In the genomic region with DNA sequence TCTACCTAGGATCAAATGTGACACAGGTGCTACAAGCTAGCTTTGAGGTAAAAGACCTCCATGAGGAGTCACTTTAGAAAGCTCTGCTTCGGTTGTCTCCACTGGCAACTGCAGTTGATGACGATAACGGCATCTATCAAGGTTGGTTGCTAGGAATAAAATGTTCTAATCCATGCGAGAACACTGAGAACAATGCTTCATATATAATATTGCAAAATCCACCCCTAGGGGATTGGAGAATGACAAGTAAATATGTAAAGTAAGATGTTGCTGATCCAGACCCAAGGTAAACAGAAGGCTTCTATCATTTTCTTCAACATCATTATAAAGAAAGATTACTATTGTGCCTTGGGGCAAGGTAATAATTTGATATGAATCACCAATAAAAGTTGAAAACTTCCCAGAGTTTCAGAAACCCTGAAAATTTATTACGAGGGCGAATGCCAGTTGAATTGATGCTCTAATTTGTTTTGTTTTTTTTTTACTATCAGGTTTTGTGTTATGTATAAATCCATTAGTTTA, we compare ENCODE assay signal across 21 cellular contexts.
"Had no signal": no experiment of that assay in that cellular context is flagged by ENCODE, and none has a peak within 500 bp of the region (broad histone marks: within the 10 kb centered on the region; RNA-seq: fewer than 3 reads in every experiment).

No MANE protein-coding gene starts in this region.

- DNase-seq: activated CD4-positive, alpha-beta T cell treated with anti-CD3 and anti-CD28 coated beads, Interleukin-2, amount 10 ng/mL, durations not matched to agents 24 days and 14 days; activated CD8-positive, alpha-beta memory T cell treated with anti-CD3 and anti-CD28 coated beads, Interleukin-2, amount 10 ng/mL, durations not matched to agents 7 days and 5 days; activated CD8-positive, alpha-beta T cell treated with anti-CD3 and anti-CD28 coated beads for 36 hours; activated effector memory CD4-positive, alpha-beta T cell treated with anti-CD3 and anti-CD28 coated beads, Interleukin-2, amount 50 U/mL, for 16 hours; activated naive CD4-positive, alpha-beta T cell treated with anti-CD3 and anti-CD28 coated beads, Interleukin-2, amount 10 ng/mL, durations not matched to agents 7 days and 5 days; activated T-cell treated with anti-CD3 and anti-CD28 coated beads for 4 hours; amygdala; foreskin melanocyte; lower lobe of right lung; naive thymus-derived CD4-positive, alpha-beta T cell; sigmoid colon; stimulated activated CD4-positive, alpha-beta T cell treated with anti-CD3 and anti-CD28 coated beads, Interleukin-15, amount 100 ng/mL, for 24 hours; stomach had no signal

- H3K4me3 Mint-ChIP-seq: activated CD4-positive, alpha-beta T cell treated with anti-CD3 and anti-CD28 coated beads, Interleukin-2, amount 10 ng/mL, durations not matched to agents 24 days and 14 days; activated CD8-positive, alpha-beta memory T cell treated with anti-CD3 and anti-CD28 coated beads, Interleukin-2, amount 10 ng/mL, durations not matched to agents 7 days and 5 days; activated CD8-positive, alpha-beta T cell treated with anti-CD3 and anti-CD28 coated beads for 36 hours; activated naive CD4-positive, alpha-beta T cell treated with anti-CD3 and anti-CD28 coated beads, Interleukin-2, amount 10 ng/mL, durations not matched to agents 7 days and 5 days; naive thymus-derived CD4-positive, alpha-beta T cell; stimulated activated memory B cell treated with anti-CD40 and anti-IgM and Interleukin-4, amounts not matched to agents 10 μg/mL and 1 μg/mL and 100 μg/mL, for 72 hours had no signal

- H3K36me3 ChIP-seq: lower lobe of right lung, sigmoid colon, stomach, suprapubic skin, tibial nerve had no signal

- H3K9me3 ChIP-seq: lower lobe of right lung, sigmoid colon, suprapubic skin had no signal

- ATAC-seq: activated CD4-positive, CD25-positive, alpha-beta regulatory T cell treated with anti-CD3 and anti-CD28 coated beads, Interleukin-2, amount 50 U/mL, for 24 hours; activated CD8-positive, alpha-beta memory T cell treated with anti-CD3 and anti-CD28 coated beads, Interleukin-2, amount 10 ng/mL, durations not matched to agents 7 days and 5 days; activated CD8-positive, alpha-beta T cell treated with anti-CD3 and anti-CD28 coated beads for 36 hours; left lobe of liver; lower lobe of right lung; naive thymus-derived CD4-positive, alpha-beta T cell; stimulated activated memory B cell treated with anti-CD40 and anti-IgM and Interleukin-4, amounts not matched to agents 10 μg/mL and 1 μg/mL and 100 μg/mL, for 72 hours had no signal

- H3K36me3 Mint-ChIP-seq: activated CD8-positive, alpha-beta memory T cell treated with anti-CD3 and anti-CD28 coated beads, Interleukin-2, amount 10 ng/mL, durations not matched to agents 7 days and 5 days; activated naive CD4-positive, alpha-beta T cell treated with anti-CD3 and anti-CD28 coated beads, Interleukin-2, amount 10 ng/mL, durations not matched to agents 7 days and 5 days; stimulated activated memory B cell treated with anti-CD40 and anti-IgM and Interleukin-4, amounts not matched to agents 10 μg/mL and 1 μg/mL and 100 μg/mL, for 72 hours had no signal

- H3K4me1 ChIP-seq: lower lobe of right lung, sigmoid colon, stomach, suprapubic skin, tibial nerve had no signal

- H3K4me2 ChIP-seq: smooth muscle cell had no signal

- FAIRE-seq: endometrium, urothelium cell line had no signal

- H3K27ac Mint-ChIP-seq: activated CD4-positive, alpha-beta T cell treated with anti-CD3 and anti-CD28 coated beads, Interleukin-2, amount 10 ng/mL, durations not matched to agents 24 days and 14 days; activated CD8-positive, alpha-beta memory T cell treated with anti-CD3 and anti-CD28 coated beads, Interleukin-2, amount 10 ng/mL, durations not matched to agents 7 days and 5 days; activated CD8-positive, alpha-beta T cell treated with anti-CD3 and anti-CD28 coated beads for 36 hours; activated naive CD4-positive, alpha-beta T cell treated with anti-CD3 and anti-CD28 coated beads, Interleukin-2, amount 10 ng/mL, durations not matched to agents 7 days and 5 days; naive thymus-derived CD4-positive, alpha-beta T cell; stimulated activated memory B cell treated with anti-CD40 and anti-IgM and Interleukin-4, amounts not matched to agents 10 μg/mL and 1 μg/mL and 100 μg/mL, for 72 hours had no signal

- H3K27me3 Mint-ChIP-seq: activated CD4-positive, alpha-beta T cell treated with anti-CD3 and anti-CD28 coated beads, Interleukin-2, amount 10 ng/mL, durations not matched to agents 24 days and 14 days; activated CD8-positive, alpha-beta memory T cell treated with anti-CD3 and anti-CD28 coated beads, Interleukin-2, amount 10 ng/mL, durations not matched to agents 7 days and 5 days; activated CD8-positive, alpha-beta T cell treated with anti-CD3 and anti-CD28 coated beads for 36 hours; activated naive CD4-positive, alpha-beta T cell treated with anti-CD3 and anti-CD28 coated beads, Interleukin-2, amount 10 ng/mL, durations not matched to agents 7 days and 5 days; naive thymus-derived CD4-positive, alpha-beta T cell; stimulated activated memory B cell treated with anti-CD40 and anti-IgM and Interleukin-4, amounts not matched to agents 10 μg/mL and 1 μg/mL and 100 μg/mL, for 72 hours had no signal

- H3K27ac ChIP-seq: lower lobe of right lung, sigmoid colon, stomach, suprapubic skin, tibial nerve had no signal

- H3K4me1 Mint-ChIP-seq: activated CD4-positive, alpha-beta T cell treated with anti-CD3 and anti-CD28 coated beads, Interleukin-2, amount 10 ng/mL, durations not matched to agents 24 days and 14 days; activated CD8-positive, alpha-beta memory T cell treated with anti-CD3 and anti-CD28 coated beads, Interleukin-2, amount 10 ng/mL, durations not matched to agents 7 days and 5 days; activated naive CD4-positive, alpha-beta T cell treated with anti-CD3 and anti-CD28 coated beads, Interleukin-2, amount 10 ng/mL, durations not matched to agents 7 days and 5 days; naive thymus-derived CD4-positive, alpha-beta T cell; stimulated activated memory B cell treated with anti-CD40 and anti-IgM and Interleukin-4, amounts not matched to agents 10 μg/mL and 1 μg/mL and 100 μg/mL, for 72 hours had no signal

- H3K4me3 ChIP-seq: lower lobe of right lung, sigmoid colon, smooth muscle cell, stomach, suprapubic skin, tibial nerve had no signal

- H3K27me3 ChIP-seq: sigmoid colon, stomach, suprapubic skin, tibial nerve had no signal
